In the genomic region with DNA sequence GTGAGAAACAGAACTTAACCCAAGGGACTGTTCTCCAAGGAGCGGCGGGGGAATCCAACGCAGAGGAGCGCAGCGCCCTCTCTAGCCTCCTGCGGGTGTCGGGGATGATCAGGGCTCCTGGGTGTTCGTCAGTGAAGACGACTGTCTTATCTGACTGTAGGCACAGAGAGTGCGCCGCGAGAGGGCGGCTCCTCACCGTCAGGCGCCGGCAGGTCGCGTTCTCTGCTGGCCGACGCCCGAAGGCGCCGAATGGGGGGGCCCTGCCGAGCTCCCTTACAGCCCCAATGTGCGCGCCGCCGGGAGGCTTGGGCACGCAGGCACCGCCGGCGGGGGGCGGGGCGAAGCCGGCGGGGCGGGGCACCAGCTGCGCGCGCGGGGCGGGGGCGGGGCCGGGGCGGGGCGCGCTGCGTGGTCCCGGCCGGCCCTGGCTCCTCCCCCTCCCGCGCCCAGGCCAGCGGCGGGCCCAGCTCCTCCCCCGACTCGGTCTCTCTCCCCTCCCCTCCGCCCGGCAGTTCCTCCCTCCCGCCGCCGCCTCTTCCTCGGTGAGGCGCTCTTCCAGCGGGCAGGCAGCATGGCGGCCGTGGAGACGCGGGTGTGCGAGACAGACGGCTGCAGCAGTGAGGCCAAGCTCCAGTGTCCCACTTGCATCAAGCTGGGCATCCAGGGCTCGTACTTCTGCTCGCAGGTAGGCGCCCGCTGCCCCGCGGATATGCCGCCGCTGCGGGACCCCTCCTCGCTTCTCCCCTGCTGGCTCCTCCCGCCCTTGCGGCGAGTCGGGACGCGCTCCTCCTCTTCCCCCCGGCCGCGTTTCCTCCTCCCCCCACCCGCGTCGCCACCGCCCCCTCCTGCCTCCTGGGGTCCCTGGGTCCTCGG, we compare ENCODE assay signal across 8 cellular contexts. TPM values are rescaled to one million over a fixed set of nuclear protein-coding genes. Genes with fewer than 3 reads are reported as not detected.
A peak's percentile ranks its signal among the peaks of the same experiment; 100 is the strongest.
DNase-seq lines count a peak whose midpoint lies in the region; ATAC-seq lines count a peak whose summit lies in the region.

METAP1 (plus strand) TSS at position 539 of the 873 bp plus-strand sequence; CDS start at position 572, 33 bp downstream.

- ATAC-seq in GM19328 (IDR thresholded peaks at IDR 0.05; ENCODE audit: unreplicated experiment) (peak; percentile 93), HG03520 (IDR thresholded peaks at IDR 0.05; ENCODE audit: unreplicated experiment) (peak; percentile 94), left lobe of liver (peak; percentile 90)

- DNase-seq in C1 segment of cervical spinal cord (lab: John Stamatoyannopoulos, UW) (peak; percentile 58 to 98 (median 92)), NCI-H526 treated with DMSO at 0.1 percent for 48 hours (lab: John Stamatoyannopoulos, UW) (peak; percentile 86), cortex of kidney (lab: John Stamatoyannopoulos, UW) (peak; percentile 76), left lobe of liver (ENCODE audit: low spot score) (peak; percentile 96)
- peak; percentile 96 for DNase-seq in activated CD4-positive, alpha-beta T cell treated with anti-CD3 and anti-CD28 coated beads, Interleukin-2, amount 10 ng/mL, durations not matched to agents 7 days and 5 days
- peak; percentile 96 for DNase-seq in stimulated activated CD4-positive, alpha-beta T cell treated with anti-CD3 and anti-CD28 coated beads, Interleukin-2, amount 100 ng/mL, for 4 hours (ENCODE audit: low read depth)

- H3K27ac Mint-ChIP-seq in activated CD4-positive, alpha-beta T cell treated with anti-CD3 and anti-CD28 coated beads, Interleukin-2, amount 10 ng/mL, durations not matched to agents 7 days and 5 days: peak within 1 kb of the TSS; percentile 99

- no peaks in the 10 kb centered on the region for H3K27me3 Mint-ChIP-seq in activated CD4-positive, alpha-beta T cell treated with anti-CD3 and anti-CD28 coated beads, Interleukin-2, amount 10 ng/mL, durations not matched to agents 7 days and 5 days

- H3K4me1 Mint-ChIP-seq in activated CD4-positive, alpha-beta T cell treated with anti-CD3 and anti-CD28 coated beads, Interleukin-2, amount 10 ng/mL, durations not matched to agents 7 days and 5 days: peaks cover 36% of the 10 kb centered on the region

- H3K9me3 Mint-ChIP-seq in activated CD4-positive, alpha-beta T cell treated with anti-CD3 and anti-CD28 coated beads, Interleukin-2, amount 10 ng/mL, durations not matched to agents 7 days and 5 days: peaks cover 2% of the 10 kb centered on the region

- H3K4me3 Mint-ChIP-seq in activated CD4-positive, alpha-beta T cell treated with anti-CD3 and anti-CD28 coated beads, Interleukin-2, amount 10 ng/mL, durations not matched to agents 7 days and 5 days: peak within 1 kb of the TSS; percentile 83

- CTCF ChIA-PET in activated CD4-positive, alpha-beta T cell treated with anti-CD3 and anti-CD28 coated beads, Interleukin-2, amount 10 ng/mL, durations not matched to agents 7 days and 5 days (lab: Charles Lee): interaction anchor here (0.6 to 3.5 kb wide), 35 partner anchors 10 to 952 kb away, joined by 3 to 28 read pairs (median 3); partner anchors contain the start of genes ADH5, EIF4E, RAP1GDS1 and STPG2

- POLR2A ChIA-PET in activated CD4-positive, alpha-beta T cell treated with anti-CD3 and anti-CD28 coated beads, Interleukin-2, amount 10 ng/mL, durations not matched to agents 7 days and 5 days (lab: Charles Lee): interaction anchor here (0.5 to 2.0 kb wide), 5 partner anchors 61 to 846 kb away, joined by 3 to 8 read pairs (median 3); partner anchors contain the start of genes ADH5, EIF4E and TRMT10A

- H3K36me3 Mint-ChIP-seq in activated CD4-positive, alpha-beta T cell treated with anti-CD3 and anti-CD28 coated beads, Interleukin-2, amount 10 ng/mL, durations not matched to agents 7 days and 5 days (ENCODE audit: low read depth): peaks cover 5% of the 10 kb centered on the region

RNA-seq across cellular contexts. Expression of gene METAP1, which starts in this region (rescaled TPM):
- 10 to 100 TPM; 49.2 to 59.7 TPM for total RNA-seq in activated CD4-positive, alpha-beta T cell treated with anti-CD3 and anti-CD28 coated beads, Interleukin-2, amount 10 ng/mL, durations not matched to agents 7 days and 5 days
- 14.6 TPM for total RNA-seq in left lobe of liver

Comparison
In these comparisons a context has a peak if more than half of its experiments do, and no peak if none do; other contexts are left out.
1. Peak in every context shown above with its lines: DNase-seq and ATAC-seq.